Comparison of ENCODE assay signal across 9 cellular contexts in the genomic region with DNA sequence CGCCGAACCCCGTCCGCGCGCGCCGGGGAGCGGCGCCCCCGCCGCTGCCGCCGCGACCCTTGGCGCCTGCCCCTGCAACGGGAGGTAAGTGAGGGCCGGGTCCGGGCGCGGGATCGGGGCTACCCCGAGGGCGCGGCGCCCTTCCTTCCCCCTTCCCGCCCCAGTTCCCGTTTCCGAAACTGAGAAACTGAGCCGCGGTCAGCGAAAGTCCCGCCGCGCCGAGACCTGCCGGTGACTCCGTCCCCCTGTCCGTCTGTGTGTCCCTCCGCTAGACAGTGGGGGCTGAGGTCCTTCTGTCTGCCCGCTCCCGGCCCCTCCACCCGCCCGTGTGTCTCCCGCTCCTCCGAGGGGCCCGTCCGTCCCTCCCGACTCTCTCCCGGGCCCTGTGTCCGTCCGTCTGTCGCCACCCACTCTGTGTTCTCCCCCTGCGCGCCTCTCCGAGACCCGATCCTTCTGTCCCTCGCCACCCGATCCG. TPM values are rescaled to one million over a fixed set of nuclear protein-coding genes. Genes with fewer than 3 reads are reported as not detected.
A peak's percentile ranks its signal among the peaks of the same experiment; 100 is the strongest.
DNase-seq lines count a peak whose midpoint lies in the region; ATAC-seq and TF ChIP-seq lines count a peak whose summit lies in the region.
"Had no signal": no experiment of that assay in that cellular context is flagged by ENCODE, and none has a peak within 500 bp of the region (broad histone marks: within the 10 kb centered on the region; RNA-seq: fewer than 3 reads in every experiment).

No MANE protein-coding gene starts in this region.

- H3K27ac ChIP-seq in SK-N-MC = no peak overlapping the region
- H3K27ac ChIP-seq in endodermal cell (ENCODE audit: low read depth, low read length) = no peak overlapping the region

- H3K4me3 ChIP-seq in SK-N-MC (peak overlapping the region; percentile 77), endodermal cell (ENCODE audit: low read length) (peak overlapping the region; percentile 80)

- H3K9me3 Mint-ChIP-seq in endodermal cell (no peaks in the 10 kb centered on the region), neural crest cell (no peaks in the 10 kb centered on the region)

- H3K36me3 Mint-ChIP-seq in endodermal cell (ENCODE audit: low read depth) (no peaks in the 10 kb centered on the region), neural crest cell (ENCODE audit: low read depth) (no peaks in the 10 kb centered on the region)

- H3K4me1 Mint-ChIP-seq in endodermal cell (peaks cover 40% of the 10 kb centered on the region), neural crest cell (peaks cover 22% of the 10 kb centered on the region)

- 0% methylated on average over 22 to 59 of the region's 60 CpGs for WGBS in endodermal cell (ENCODE audit: insufficient coverage in 1 of 2, insufficient read length in 1 of 2), 2 experiments

- TF ChIP-seq CTCF in endodermal cell (conservative IDR thresholded peaks at IDR 0.05) (no peak), neural crest cell (conservative IDR thresholded peaks at IDR 0.05) (no peak)

- H3K4me1 ChIP-seq in endodermal cell (ENCODE audit: control insufficient read depth, insufficient read depth, low read length) = peaks cover 12% of the 10 kb centered on the region

- ATAC-seq in HG02840 (IDR thresholded peaks at IDR 0.05; ENCODE audit: low FRiP score, unreplicated experiment) = peak; percentile 18

- no peaks in the 10 kb centered on the region for H3K36me3 ChIP-seq in SK-N-MC (ENCODE audit: insufficient read depth, low read length)
- no peaks in the 10 kb centered on the region for H3K36me3 ChIP-seq in endodermal cell (ENCODE audit: control insufficient read depth, insufficient read depth, low read length)

- H3K9ac ChIP-seq in SK-N-MC (ENCODE audit: insufficient read length) = peak overlapping the region; percentile 26
- peak overlapping the region; percentile 30 for H3K9ac ChIP-seq in endodermal cell (ENCODE audit: extremely low read depth, low read length, poor library complexity, severe bottlenecking)

- peak overlapping the region; percentile 26 for H3K27ac Mint-ChIP-seq in endodermal cell
- H3K27ac Mint-ChIP-seq in neural crest cell (ENCODE audit: unreplicated experiment) = no peak overlapping the region

- peaks cover 5% of the 10 kb centered on the region for H3K27me3 ChIP-seq in endodermal cell (ENCODE audit: control insufficient read depth, insufficient read depth, low read length, poor library complexity, severe bottlenecking)

- DNase-seq in NCI-H2227 (lab: John Stamatoyannopoulos, UW; ENCODE audit: unreplicated experiment) (peak; percentile 27), NCI-H2227 treated with DMSO at 0.1 percent for 48 hours (lab: John Stamatoyannopoulos, UW) (no peak), SK-N-MC (ENCODE audit: low read depth, low spot score) (no peak), endodermal cell (no peak), neural crest cell (ENCODE audit: low read depth, low spot score) (no peak), inferior parietal cortex (ENCODE audit: extremely low spot score) (no peak), NCI-H2171 treated with DMSO at 0.1 percent for 48 hours (lab: John Stamatoyannopoulos, UW) (no peak)
- DNase-seq: DND-41 had no signal

- H3K27me3 Mint-ChIP-seq in endodermal cell (ENCODE audit: insufficient read depth) (peaks cover 10% of the 10 kb centered on the region), neural crest cell (ENCODE audit: low read depth) (peaks cover 44% of the 10 kb centered on the region)

- H3K9me3 ChIP-seq in SK-N-MC (ENCODE audit: low read depth, low read length) = no peaks in the 10 kb centered on the region
- H3K9me3 ChIP-seq in endodermal cell (ENCODE audit: control insufficient read depth, low read length) = no peaks in the 10 kb centered on the region

- H3K4me3 Mint-ChIP-seq in endodermal cell = peak overlapping the region; percentile 82
- H3K4me3 Mint-ChIP-seq in neural crest cell = peak overlapping the region; percentile 79

RNA-seq across cellular contexts. Expression of gene PRKCD, which starts 0.4 kb away (rescaled TPM):
- total RNA-seq in endodermal cell = 10 to 100 TPM; 19.9 to 26.6 TPM
- 14.3 TPM for polyA plus RNA-seq in endodermal cell (2013, experiment 1 of 2)
- polyA plus RNA-seq in endodermal cell (2013, experiment 2 of 2) = 15.7 TPM
- total RNA-seq in neural crest cell = 10.8 and 11.9 TPM in 2 replicates

RNA-seq across cellular contexts. Expression of gene RFT1, which starts 31.1 kb away (rescaled TPM):
- total RNA-seq in endodermal cell (10 to 100 TPM; 29.3 to 35.2 TPM), neural crest cell (26.3 and 32.4 TPM in 2 replicates)
- 27.5 TPM for polyA plus RNA-seq in endodermal cell (2013, experiment 1 of 2)
- polyA plus RNA-seq in endodermal cell (2013, experiment 2 of 2) = 22.1 TPM
